Comparison of ENCODE assay signal across 2 cellular contexts in genomic region chr11:2234963-2235362, GRCh38.
TF ChIP-seq lines count a peak whose summit lies in the region.

No MANE protein-coding gene starts in this region.

TF ChIP-seq in liver, 16 proteins besides CTCF, POLR2A, EP300 and RAD21 (continued from another document):
- no peak for TF ChIP-seq ATF3 (IDR thresholded peaks at IDR 0.05)
- no peak for TF ChIP-seq JUND (IDR thresholded peaks at IDR 0.05)
- TF ChIP-seq HNF4A (conservative IDR thresholded peaks at IDR 0.05) = no peak
- no peak for TF ChIP-seq MAX (IDR thresholded peaks at IDR 0.05)
- no peak for TF ChIP-seq REST (IDR thresholded peaks at IDR 0.05)
- no peak for TF ChIP-seq ZBTB33 (IDR thresholded peaks at IDR 0.05)
- no peak for TF ChIP-seq EGR1 (IDR thresholded peaks at IDR 0.05; ENCODE audit: low read depth in 2 of 2)
- TF ChIP-seq NR2F2 (IDR thresholded peaks at IDR 0.05) = peak; percentile 48
- TF ChIP-seq FOXA1 (IDR thresholded peaks at IDR 0.05) = no peak
- TF ChIP-seq YY1 (IDR thresholded peaks at IDR 0.05) = no peak

TF ChIP-seq in HepG2, 621 proteins besides CTCF, POLR2A, EP300 and RAD21 (continued from another document):
- TF ChIP-seq ZNF558 (CRISPR knock-in tag; IDR thresholded peaks at IDR 0.05; ENCODE audit: borderline replicate concordance) = no peak
- no peak for TF ChIP-seq ARID3A (IDR thresholded peaks at IDR 0.05; ENCODE audit: low read depth, low read length)
TF ChIP-seq in HepG2: peak in this region for 0.
